In genomic region chr5:52800394-52801213, GRCh38 we compare ENCODE assay signal across 1 cellular context.
TF ChIP-seq lines count a peak whose summit lies in the region.

No MANE protein-coding gene starts in this region.

TF ChIP-seq in HepG2, 621 proteins besides CTCF, POLR2A, EP300 and RAD21 (continued from another document):
- TF ChIP-seq GMEB1 (CRISPR knock-in tag; IDR thresholded peaks at IDR 0.05; ENCODE audit: borderline replicate concordance) (no peak), ZMYM4 (CRISPR knock-in tag; IDR thresholded peaks at IDR 0.05) (peak; percentile 34; the same call in 1 of the 2 replicates), GPBP1L1 (CRISPR knock-in tag; IDR thresholded peaks at IDR 0.05) (no peak), ZNF512B (CRISPR knock-in tag; IDR thresholded peaks at IDR 0.05; ENCODE audit: borderline replicate concordance) (peak; percentile 66; the same call in 1 of the 2 replicates), MXI1 (IDR thresholded peaks at IDR 0.05; ENCODE audit: borderline replicate concordance, low read depth, low read length) (0 out of 3 replicates have a peak, but pooled peaks have one; percentile 40), ZNF776 (CRISPR knock-in tag; IDR thresholded peaks at IDR 0.05) (peak; percentile 82; the same call in 1 of the 2 replicates), ZNF761 (CRISPR knock-in tag; conservative IDR thresholded peaks at IDR 0.05) (peak; percentile 54; the same call in 1 of the 2 replicates), KLF9 (CRISPR knock-in tag; IDR thresholded peaks at IDR 0.05; ENCODE audit: low read depth) (0 out of 2 replicates have a peak, but pooled peaks have one; percentile 4), ZNF33B (CRISPR knock-in tag; IDR thresholded peaks at IDR 0.05) (0 out of 2 replicates have a peak, but pooled peaks have one; percentile 73), XRCC5 (optimal IDR thresholded peaks at IDR 0.05; ENCODE audit: low read length) (peak; percentile 6), MEF2D (CRISPR knock-in tag; IDR thresholded peaks at IDR 0.05) (no peak), MYC (CRISPR knock-in tag; IDR thresholded peaks at IDR 0.05; ENCODE audit: borderline replicate concordance) (peak; percentile 71; the same call in 1 of the 2 replicates), ZNF362 (CRISPR knock-in tag; IDR thresholded peaks at IDR 0.05; ENCODE audit: borderline replicate concordance) (peak; percentile 18; the same call in 1 of the 2 replicates), ARNTL (CRISPR knock-in tag; IDR thresholded peaks at IDR 0.05) (peak; percentile 30; the same call in 1 of the 2 replicates)
